In the genomic region with DNA sequence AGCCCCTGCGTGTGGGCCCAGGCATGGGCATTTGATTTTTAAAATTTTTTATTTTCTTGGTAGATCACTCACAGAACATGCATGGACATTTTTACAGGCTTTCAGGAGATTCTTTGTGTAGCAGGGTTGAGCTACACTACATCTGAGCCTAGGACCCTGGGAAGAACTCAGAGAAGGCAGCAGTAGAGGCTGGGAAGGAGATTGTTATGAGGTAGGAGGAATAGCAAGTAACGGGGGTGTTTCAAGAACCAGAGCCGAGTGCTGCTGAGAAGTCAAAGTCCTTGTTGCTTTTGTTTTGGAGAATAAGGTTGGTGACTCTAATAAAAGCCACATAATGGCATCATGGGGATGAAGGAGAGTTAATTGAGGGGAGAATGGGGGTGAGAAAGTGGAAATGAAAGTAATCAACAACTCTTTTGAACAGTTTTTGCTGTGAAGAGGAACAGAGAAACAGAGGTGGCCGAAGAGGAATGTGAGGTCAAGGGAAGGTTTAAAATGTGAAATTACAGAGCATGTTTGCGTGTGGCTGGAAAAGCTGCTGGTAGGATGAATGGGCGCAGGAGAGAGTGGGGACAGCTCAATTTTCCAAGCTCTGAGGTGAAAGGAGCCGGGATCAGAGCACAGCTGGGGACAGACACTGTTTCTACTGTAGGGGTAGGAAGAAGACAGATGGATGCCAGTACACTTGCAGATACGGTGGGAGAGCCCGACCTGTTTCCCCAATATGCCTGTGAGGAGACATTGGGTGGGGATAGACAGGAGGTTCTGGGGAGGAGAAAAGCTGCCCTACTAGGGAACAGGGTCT, we compare ENCODE assay signal across 1 cellular context.
A peak's percentile ranks its signal among the peaks of the same experiment; 100 is the strongest.
TF ChIP-seq lines count a peak whose summit lies in the region.

No MANE protein-coding gene starts in this region.

TF ChIP-seq in GM12878, 131 proteins besides CTCF, POLR2A, EP300 and RAD21 (continued from another document):
- peak; percentile 87; the same call in 1 of the 2 replicates for TF ChIP-seq BMI1 (IDR thresholded peaks at IDR 0.05; ENCODE audit: borderline replicate concordance)
- TF ChIP-seq, protein P1, sequence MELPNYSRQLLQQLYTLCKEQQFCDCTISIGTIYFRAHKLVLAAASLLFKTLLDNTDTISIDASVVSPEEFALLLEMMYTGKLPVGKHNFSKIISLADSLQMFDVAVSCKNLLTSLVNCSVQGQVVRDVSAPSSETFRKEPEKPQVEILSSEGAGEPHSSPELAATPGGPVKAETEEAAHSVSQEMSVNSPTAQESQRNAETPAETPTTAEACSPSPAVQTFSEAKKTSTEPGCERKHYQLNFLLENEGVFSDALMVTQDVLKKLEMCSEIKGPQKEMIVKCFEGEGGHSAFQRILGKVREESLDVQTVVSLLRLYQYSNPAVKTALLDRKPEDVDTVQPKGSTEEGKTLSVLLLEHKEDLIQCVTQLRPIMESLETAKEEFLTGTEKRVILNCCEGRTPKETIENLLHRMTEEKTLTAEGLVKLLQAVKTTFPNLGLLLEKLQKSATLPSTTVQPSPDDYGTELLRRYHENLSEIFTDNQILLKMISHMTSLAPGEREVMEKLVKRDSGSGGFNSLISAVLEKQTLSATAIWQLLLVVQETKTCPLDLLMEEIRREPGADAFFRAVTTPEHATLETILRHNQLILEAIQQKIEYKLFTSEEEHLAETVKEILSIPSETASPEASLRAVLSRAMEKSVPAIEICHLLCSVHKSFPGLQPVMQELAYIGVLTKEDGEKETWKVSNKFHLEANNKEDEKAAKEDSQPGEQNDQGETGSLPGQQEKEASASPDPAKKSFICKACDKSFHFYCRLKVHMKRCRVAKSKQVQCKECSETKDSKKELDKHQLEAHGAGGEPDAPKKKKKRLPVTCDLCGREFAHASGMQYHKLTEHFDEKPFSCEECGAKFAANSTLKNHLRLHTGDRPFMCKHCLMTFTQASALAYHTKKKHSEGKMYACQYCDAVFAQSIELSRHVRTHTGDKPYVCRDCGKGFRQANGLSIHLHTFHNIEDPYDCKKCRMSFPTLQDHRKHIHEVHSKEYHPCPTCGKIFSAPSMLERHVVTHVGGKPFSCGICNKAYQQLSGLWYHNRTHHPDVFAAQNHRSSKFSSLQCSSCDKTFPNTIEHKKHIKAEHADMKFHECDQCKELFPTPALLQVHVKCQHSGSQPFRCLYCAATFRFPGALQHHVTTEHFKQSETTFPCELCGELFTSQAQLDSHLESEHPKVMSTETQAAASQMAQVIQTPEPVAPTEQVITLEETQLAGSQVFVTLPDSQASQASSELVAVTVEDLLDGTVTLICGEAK (IDR thresholded peaks at IDR 0.05; ENCODE audit: borderline replicate concordance), result no peak; the same call in 1 of the 2 replicates
- TF ChIP-seq, protein P2, sequence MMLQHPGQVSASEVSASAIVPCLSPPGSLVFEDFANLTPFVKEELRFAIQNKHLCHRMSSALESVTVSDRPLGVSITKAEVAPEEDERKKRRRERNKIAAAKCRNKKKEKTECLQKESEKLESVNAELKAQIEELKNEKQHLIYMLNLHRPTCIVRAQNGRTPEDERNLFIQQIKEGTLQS (IDR thresholded peaks at IDR 0.05; ENCODE audit: borderline replicate concordance, extremely low read depth, low read depth, low read length), result no peak
- peak; percentile 86 for TF ChIP-seq FOXK2 (IDR thresholded peaks at IDR 0.05)
- no peak for TF ChIP-seq FOXM1 (IDR thresholded peaks at IDR 0.05; ENCODE audit: low read depth, low read length)
- no peak for TF ChIP-seq SRF (IDR thresholded peaks at IDR 0.05; ENCODE audit: low read depth in 2 of 2, low read length in 2 of 2)
- TF ChIP-seq SIN3A (IDR thresholded peaks at IDR 0.05; ENCODE audit: low read depth, low read length), result no peak
- TF ChIP-seq TBL1XR1 (IDR thresholded peaks at IDR 0.05; ENCODE audit: low read depth, low read length), result 0 out of 2 replicates have a peak, but pooled peaks have one; percentile 49
- TF ChIP-seq RFX5 (IDR thresholded peaks at IDR 0.05; ENCODE audit: low read depth, low read length), result 0 out of 2 replicates have a peak, but pooled peaks have one; percentile 5
- no peak for TF ChIP-seq STAT1 (conservative IDR thresholded peaks at IDR 0.05)
- no peak for TF ChIP-seq RBBP5 (conservative IDR thresholded peaks at IDR 0.05)
- TF ChIP-seq EGR1 (IDR thresholded peaks at IDR 0.05; ENCODE audit: borderline replicate concordance in 1 of 2, low read depth in 2 of 2, low read length in 2 of 2), result no peak
- no peak for TF ChIP-seq KLF5 (IDR thresholded peaks at IDR 0.05; ENCODE audit: partially characterized antibody)
- TF ChIP-seq, protein P3, sequence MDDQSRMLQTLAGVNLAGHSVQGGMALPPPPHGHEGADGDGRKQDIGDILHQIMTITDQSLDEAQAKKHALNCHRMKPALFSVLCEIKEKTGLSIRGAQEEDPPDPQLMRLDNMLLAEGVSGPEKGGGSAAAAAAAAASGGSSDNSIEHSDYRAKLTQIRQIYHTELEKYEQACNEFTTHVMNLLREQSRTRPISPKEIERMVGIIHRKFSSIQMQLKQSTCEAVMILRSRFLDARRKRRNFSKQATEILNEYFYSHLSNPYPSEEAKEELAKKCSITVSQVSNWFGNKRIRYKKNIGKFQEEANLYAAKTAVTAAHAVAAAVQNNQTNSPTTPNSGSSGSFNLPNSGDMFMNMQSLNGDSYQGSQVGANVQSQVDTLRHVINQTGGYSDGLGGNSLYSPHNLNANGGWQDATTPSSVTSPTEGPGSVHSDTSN (IDR thresholded peaks at IDR 0.05; ENCODE audit: insufficient replicate concordance, low read depth, low read length), result no peak
- TF ChIP-seq FOS (IDR thresholded peaks at IDR 0.05; ENCODE audit: borderline replicate concordance, extremely low read depth, insufficient read length), result no peak
- TF ChIP-seq YBX1 (IDR thresholded peaks at IDR 0.05), result no peak
- TF ChIP-seq, protein P4, sequence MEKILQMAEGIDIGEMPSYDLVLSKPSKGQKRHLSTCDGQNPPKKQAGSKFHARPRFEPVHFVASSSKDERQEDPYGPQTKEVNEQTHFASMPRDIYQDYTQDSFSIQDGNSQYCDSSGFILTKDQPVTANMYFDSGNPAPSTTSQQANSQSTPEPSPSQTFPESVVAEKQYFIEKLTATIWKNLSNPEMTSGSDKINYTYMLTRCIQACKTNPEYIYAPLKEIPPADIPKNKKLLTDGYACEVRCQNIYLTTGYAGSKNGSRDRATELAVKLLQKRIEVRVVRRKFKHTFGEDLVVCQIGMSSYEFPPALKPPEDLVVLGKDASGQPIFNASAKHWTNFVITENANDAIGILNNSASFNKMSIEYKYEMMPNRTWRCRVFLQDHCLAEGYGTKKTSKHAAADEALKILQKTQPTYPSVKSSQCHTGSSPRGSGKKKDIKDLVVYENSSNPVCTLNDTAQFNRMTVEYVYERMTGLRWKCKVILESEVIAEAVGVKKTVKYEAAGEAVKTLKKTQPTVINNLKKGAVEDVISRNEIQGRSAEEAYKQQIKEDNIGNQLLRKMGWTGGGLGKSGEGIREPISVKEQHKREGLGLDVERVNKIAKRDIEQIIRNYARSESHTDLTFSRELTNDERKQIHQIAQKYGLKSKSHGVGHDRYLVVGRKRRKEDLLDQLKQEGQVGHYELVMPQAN (conservative IDR thresholded peaks at IDR 0.05), result peak; percentile 29; the same call in 1 of the 2 replicates
- TF ChIP-seq, protein P5, sequence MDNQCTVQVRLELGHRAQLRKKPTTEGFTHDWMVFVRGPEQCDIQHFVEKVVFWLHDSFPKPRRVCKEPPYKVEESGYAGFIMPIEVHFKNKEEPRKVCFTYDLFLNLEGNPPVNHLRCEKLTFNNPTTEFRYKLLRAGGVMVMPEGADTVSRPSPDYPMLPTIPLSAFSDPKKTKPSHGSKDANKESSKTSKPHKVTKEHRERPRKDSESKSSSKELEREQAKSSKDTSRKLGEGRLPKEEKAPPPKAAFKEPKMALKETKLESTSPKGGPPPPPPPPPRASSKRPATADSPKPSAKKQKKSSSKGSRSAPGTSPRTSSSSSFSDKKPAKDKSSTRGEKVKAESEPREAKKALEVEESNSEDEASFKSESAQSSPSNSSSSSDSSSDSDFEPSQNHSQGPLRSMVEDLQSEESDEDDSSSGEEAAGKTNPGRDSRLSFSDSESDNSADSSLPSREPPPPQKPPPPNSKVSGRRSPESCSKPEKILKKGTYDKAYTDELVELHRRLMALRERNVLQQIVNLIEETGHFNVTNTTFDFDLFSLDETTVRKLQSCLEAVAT (IDR thresholded peaks at IDR 0.05), result peak; percentile 86
- TF ChIP-seq, protein P6, sequence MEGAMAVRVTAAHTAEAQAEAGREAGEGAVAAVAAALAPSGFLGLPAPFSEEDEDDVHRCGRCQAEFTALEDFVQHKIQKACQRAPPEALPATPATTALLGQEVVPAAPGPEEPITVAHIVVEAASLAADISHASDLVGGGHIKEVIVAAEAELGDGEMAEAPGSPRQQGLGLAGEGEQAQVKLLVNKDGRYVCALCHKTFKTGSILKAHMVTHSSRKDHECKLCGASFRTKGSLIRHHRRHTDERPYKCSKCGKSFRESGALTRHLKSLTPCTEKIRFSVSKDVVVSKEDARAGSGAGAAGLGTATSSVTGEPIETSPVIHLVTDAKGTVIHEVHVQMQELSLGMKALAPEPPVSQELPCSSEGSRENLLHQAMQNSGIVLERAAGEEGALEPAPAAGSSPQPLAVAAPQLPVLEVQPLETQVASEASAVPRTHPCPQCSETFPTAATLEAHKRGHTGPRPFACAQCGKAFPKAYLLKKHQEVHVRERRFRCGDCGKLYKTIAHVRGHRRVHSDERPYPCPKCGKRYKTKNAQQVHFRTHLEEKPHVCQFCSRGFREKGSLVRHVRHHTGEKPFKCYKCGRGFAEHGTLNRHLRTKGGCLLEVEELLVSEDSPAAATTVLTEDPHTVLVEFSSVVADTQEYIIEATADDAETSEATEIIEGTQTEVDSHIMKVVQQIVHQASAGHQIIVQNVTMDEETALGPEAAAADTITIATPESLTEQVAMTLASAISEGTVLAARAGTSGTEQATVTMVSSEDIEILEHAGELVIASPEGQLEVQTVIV (IDR thresholded peaks at IDR 0.05; ENCODE audit: borderline replicate concordance, partially characterized antibody), result no peak
- TF ChIP-seq EZH2 (IDR thresholded peaks at IDR 0.05; ENCODE audit: borderline replicate concordance, control insufficient read depth, low read depth, low read length), result no peak
- TF ChIP-seq RELA (IDR thresholded peaks at IDR 0.05; ENCODE audit: borderline replicate concordance, partially characterized antibody), result no peak
- no peak for TF ChIP-seq KAT2A (conservative IDR thresholded peaks at IDR 0.05; ENCODE audit: control insufficient read depth, low read depth, low read length)
